1 cellular context compared by ENCODE assay signal in the genomic region with DNA sequence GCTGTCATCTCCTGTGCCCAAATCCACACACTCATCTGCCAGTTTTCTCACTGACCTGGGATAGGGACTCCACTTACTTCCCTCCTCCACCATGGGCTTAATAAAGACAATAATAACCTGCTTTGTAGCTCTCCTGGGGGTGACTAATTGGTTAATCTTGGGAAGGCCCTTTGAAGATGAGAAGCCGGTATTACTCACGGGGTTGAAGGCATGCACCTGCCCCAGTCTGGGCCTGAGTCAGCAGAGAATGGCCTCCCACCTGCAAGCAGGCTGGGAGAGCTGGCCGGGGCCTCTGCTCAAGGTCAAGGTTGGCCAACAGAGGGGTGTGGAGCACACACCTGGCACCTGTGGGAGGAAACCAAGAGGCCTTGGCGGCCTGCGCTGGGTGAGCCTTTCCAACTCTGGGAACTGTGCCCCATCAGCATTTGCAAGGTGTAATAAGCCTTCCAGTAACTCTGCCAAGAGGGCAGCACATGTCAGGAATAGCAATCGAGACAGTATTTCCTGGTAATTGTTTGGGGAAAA.
TF ChIP-seq lines count a peak whose summit lies in the region.

No MANE protein-coding gene starts in this region.

TF ChIP-seq in GM12878, 131 proteins besides CTCF, POLR2A, EP300 and RAD21 (continued from another document and continues in another):
- no peak for TF ChIP-seq NR2C2 (IDR thresholded peaks at IDR 0.05; ENCODE audit: borderline replicate concordance, control insufficient read depth, insufficient read length, low read depth)
- TF ChIP-seq ZZZ3 (IDR thresholded peaks at IDR 0.05; ENCODE audit: control insufficient read depth, insufficient read length, low read depth) = no peak
- peak; percentile 50; the same call in 1 of the 2 replicates for TF ChIP-seq BACH1 (IDR thresholded peaks at IDR 0.05; ENCODE audit: borderline replicate concordance)
- TF ChIP-seq, protein P1, sequence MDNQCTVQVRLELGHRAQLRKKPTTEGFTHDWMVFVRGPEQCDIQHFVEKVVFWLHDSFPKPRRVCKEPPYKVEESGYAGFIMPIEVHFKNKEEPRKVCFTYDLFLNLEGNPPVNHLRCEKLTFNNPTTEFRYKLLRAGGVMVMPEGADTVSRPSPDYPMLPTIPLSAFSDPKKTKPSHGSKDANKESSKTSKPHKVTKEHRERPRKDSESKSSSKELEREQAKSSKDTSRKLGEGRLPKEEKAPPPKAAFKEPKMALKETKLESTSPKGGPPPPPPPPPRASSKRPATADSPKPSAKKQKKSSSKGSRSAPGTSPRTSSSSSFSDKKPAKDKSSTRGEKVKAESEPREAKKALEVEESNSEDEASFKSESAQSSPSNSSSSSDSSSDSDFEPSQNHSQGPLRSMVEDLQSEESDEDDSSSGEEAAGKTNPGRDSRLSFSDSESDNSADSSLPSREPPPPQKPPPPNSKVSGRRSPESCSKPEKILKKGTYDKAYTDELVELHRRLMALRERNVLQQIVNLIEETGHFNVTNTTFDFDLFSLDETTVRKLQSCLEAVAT (IDR thresholded peaks at IDR 0.05) = 0 out of 2 replicates have a peak, but pooled peaks have one; percentile 12
- TF ChIP-seq, protein P2, sequence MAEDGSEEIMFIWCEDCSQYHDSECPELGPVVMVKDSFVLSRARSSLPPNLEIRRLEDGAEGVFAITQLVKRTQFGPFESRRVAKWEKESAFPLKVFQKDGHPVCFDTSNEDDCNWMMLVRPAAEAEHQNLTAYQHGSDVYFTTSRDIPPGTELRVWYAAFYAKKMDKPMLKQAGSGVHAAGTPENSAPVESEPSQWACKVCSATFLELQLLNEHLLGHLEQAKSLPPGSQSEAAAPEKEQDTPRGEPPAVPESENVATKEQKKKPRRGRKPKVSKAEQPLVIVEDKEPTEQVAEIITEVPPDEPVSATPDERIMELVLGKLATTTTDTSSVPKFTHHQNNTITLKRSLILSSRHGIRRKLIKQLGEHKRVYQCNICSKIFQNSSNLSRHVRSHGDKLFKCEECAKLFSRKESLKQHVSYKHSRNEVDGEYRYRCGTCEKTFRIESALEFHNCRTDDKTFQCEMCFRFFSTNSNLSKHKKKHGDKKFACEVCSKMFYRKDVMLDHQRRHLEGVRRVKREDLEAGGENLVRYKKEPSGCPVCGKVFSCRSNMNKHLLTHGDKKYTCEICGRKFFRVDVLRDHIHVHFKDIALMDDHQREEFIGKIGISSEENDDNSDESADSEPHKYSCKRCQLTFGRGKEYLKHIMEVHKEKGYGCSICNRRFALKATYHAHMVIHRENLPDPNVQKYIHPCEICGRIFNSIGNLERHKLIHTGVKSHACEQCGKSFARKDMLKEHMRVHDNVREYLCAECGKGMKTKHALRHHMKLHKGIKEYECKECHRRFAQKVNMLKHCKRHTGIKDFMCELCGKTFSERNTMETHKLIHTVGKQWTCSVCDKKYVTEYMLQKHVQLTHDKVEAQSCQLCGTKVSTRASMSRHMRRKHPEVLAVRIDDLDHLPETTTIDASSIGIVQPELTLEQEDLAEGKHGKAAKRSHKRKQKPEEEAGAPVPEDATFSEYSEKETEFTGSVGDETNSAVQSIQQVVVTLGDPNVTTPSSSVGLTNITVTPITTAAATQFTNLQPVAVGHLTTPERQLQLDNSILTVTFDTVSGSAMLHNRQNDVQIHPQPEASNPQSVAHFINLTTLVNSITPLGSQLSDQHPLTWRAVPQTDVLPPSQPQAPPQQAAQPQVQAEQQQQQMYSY (CRISPR knock-in tag; IDR thresholded peaks at IDR 0.05) = no peak
- TF ChIP-seq, protein P3, sequence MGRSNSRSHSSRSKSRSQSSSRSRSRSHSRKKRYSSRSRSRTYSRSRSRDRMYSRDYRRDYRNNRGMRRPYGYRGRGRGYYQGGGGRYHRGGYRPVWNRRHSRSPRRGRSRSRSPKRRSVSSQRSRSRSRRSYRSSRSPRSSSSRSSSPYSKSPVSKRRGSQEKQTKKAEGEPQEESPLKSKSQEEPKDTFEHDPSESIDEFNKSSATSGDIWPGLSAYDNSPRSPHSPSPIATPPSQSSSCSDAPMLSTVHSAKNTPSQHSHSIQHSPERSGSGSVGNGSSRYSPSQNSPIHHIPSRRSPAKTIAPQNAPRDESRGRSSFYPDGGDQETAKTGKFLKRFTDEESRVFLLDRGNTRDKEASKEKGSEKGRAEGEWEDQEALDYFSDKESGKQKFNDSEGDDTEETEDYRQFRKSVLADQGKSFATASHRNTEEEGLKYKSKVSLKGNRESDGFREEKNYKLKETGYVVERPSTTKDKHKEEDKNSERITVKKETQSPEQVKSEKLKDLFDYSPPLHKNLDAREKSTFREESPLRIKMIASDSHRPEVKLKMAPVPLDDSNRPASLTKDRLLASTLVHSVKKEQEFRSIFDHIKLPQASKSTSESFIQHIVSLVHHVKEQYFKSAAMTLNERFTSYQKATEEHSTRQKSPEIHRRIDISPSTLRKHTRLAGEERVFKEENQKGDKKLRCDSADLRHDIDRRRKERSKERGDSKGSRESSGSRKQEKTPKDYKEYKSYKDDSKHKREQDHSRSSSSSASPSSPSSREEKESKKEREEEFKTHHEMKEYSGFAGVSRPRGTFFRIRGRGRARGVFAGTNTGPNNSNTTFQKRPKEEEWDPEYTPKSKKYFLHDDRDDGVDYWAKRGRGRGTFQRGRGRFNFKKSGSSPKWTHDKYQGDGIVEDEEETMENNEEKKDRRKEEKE (IDR thresholded peaks at IDR 0.05) = no peak
- peak; percentile 65 for TF ChIP-seq MEF2B (IDR thresholded peaks at IDR 0.05; ENCODE audit: partially characterized antibody, poor library complexity, severe bottlenecking)
- TF ChIP-seq ZNF217 (IDR thresholded peaks at IDR 0.05) = no peak
- no peak for TF ChIP-seq ZNF384 (IDR thresholded peaks at IDR 0.05; ENCODE audit: borderline replicate concordance, low read depth, low read length)
- TF ChIP-seq CREB1 (IDR thresholded peaks at IDR 0.05; ENCODE audit: low read depth) = no peak
- TF ChIP-seq SUZ12 (IDR thresholded peaks at IDR 0.05; ENCODE audit: unreplicated experiment) = no peak
- no peak for TF ChIP-seq KDM1A (IDR thresholded peaks at IDR 0.05; ENCODE audit: borderline replicate concordance)
- TF ChIP-seq CBFB (IDR thresholded peaks at IDR 0.05; ENCODE audit: low read depth) = peak; percentile 69
- no peak for TF ChIP-seq ASH2L (IDR thresholded peaks at IDR 0.05; ENCODE audit: borderline replicate concordance, low read depth)
- TF ChIP-seq JUND (IDR thresholded peaks at IDR 0.05; ENCODE audit: low read depth, low read length) = 0 out of 2 replicates have a peak, but pooled peaks have one; percentile 3
- no peak; the same call in 1 of the 2 replicates for TF ChIP-seq ZBED1 (IDR thresholded peaks at IDR 0.05; ENCODE audit: borderline replicate concordance)
- TF ChIP-seq NFXL1 (IDR thresholded peaks at IDR 0.05; ENCODE audit: borderline replicate concordance) = no peak
- no peak for TF ChIP-seq BRCA1 (IDR thresholded peaks at IDR 0.05; ENCODE audit: low read depth, low read length)
- TF ChIP-seq YBX1 (IDR thresholded peaks at IDR 0.05) = no peak
- TF ChIP-seq, protein P4, sequence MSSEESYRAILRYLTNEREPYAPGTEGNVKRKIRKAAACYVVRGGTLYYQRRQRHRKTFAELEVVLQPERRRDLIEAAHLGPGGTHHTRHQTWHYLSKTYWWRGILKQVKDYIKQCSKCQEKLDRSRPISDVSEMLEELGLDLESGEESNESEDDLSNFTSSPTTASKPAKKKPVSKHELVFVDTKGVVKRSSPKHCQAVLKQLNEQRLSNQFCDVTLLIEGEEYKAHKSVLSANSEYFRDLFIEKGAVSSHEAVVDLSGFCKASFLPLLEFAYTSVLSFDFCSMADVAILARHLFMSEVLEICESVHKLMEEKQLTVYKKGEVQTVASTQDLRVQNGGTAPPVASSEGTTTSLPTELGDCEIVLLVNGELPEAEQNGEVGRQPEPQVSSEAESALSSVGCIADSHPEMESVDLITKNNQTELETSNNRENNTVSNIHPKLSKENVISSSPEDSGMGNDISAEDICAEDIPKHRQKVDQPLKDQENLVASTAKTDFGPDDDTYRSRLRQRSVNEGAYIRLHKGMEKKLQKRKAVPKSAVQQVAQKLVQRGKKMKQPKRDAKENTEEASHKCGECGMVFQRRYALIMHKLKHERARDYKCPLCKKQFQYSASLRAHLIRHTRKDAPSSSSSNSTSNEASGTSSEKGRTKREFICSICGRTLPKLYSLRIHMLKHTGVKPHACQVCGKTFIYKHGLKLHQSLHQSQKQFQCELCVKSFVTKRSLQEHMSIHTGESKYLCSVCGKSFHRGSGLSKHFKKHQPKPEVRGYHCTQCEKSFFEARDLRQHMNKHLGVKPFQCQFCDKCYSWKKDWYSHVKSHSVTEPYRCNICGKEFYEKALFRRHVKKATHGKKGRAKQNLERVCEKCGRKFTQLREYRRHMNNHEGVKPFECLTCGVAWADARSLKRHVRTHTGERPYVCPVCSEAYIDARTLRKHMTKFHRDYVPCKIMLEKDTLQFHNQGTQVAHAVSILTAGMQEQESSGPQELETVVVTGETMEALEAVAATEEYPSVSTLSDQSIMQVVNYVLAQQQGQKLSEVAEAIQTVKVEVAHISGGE (CRISPR knock-in tag; IDR thresholded peaks at IDR 0.05) = no peak
- TF ChIP-seq, protein P5, sequence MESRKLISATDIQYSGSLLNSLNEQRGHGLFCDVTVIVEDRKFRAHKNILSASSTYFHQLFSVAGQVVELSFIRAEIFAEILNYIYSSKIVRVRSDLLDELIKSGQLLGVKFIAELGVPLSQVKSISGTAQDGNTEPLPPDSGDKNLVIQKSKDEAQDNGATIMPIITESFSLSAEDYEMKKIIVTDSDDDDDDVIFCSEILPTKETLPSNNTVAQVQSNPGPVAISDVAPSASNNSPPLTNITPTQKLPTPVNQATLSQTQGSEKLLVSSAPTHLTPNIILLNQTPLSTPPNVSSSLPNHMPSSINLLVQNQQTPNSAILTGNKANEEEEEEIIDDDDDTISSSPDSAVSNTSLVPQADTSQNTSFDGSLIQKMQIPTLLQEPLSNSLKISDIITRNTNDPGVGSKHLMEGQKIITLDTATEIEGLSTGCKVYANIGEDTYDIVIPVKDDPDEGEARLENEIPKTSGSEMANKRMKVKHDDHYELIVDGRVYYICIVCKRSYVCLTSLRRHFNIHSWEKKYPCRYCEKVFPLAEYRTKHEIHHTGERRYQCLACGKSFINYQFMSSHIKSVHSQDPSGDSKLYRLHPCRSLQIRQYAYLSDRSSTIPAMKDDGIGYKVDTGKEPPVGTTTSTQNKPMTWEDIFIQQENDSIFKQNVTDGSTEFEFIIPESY (IDR thresholded peaks at IDR 0.05) = no peak
- TF ChIP-seq, protein P6, sequence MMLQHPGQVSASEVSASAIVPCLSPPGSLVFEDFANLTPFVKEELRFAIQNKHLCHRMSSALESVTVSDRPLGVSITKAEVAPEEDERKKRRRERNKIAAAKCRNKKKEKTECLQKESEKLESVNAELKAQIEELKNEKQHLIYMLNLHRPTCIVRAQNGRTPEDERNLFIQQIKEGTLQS (IDR thresholded peaks at IDR 0.05; ENCODE audit: borderline replicate concordance, extremely low read depth, low read depth, low read length) = no peak
- TF ChIP-seq RBBP5 (conservative IDR thresholded peaks at IDR 0.05) = no peak
- TF ChIP-seq SUPT20H (IDR thresholded peaks at IDR 0.05; ENCODE audit: borderline replicate concordance, control insufficient read depth, low read depth, low read length) = no peak
- no peak for TF ChIP-seq CEBPB (IDR thresholded peaks at IDR 0.05; ENCODE audit: borderline replicate concordance in 1 of 2, low read depth in 2 of 2, low read length in 2 of 2)
- no peak for TF ChIP-seq NR2C1 (IDR thresholded peaks at IDR 0.05)
- TF ChIP-seq, protein P7, sequence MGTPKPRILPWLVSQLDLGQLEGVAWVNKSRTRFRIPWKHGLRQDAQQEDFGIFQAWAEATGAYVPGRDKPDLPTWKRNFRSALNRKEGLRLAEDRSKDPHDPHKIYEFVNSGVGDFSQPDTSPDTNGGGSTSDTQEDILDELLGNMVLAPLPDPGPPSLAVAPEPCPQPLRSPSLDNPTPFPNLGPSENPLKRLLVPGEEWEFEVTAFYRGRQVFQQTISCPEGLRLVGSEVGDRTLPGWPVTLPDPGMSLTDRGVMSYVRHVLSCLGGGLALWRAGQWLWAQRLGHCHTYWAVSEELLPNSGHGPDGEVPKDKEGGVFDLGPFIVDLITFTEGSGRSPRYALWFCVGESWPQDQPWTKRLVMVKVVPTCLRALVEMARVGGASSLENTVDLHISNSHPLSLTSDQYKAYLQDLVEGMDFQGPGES (IDR thresholded peaks at IDR 0.05) = no peak
- TF ChIP-seq POU2F2 (IDR thresholded peaks at IDR 0.05; ENCODE audit: borderline replicate concordance, low read depth, low read length) = peak; percentile 67; the same call in 1 of the 3 replicates
- TF ChIP-seq, protein P8, sequence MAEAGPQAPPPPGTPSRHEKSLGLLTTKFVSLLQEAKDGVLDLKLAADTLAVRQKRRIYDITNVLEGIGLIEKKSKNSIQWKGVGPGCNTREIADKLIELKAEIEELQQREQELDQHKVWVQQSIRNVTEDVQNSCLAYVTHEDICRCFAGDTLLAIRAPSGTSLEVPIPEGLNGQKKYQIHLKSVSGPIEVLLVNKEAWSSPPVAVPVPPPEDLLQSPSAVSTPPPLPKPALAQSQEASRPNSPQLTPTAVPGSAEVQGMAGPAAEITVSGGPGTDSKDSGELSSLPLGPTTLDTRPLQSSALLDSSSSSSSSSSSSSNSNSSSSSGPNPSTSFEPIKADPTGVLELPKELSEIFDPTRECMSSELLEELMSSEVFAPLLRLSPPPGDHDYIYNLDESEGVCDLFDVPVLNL (IDR thresholded peaks at IDR 0.05; ENCODE audit: low read depth, low read length) = no peak
- TF ChIP-seq RAD51 (IDR thresholded peaks at IDR 0.05) = no peak
- 0 out of 2 replicates have a peak, but pooled peaks have one; percentile 29 for TF ChIP-seq TBL1XR1 (IDR thresholded peaks at IDR 0.05; ENCODE audit: low read depth, low read length)
- TF ChIP-seq ZNF274 (IDR thresholded peaks at IDR 0.05; ENCODE audit: insufficient read depth, insufficient read length) = no peak
- TF ChIP-seq CREM (IDR thresholded peaks at IDR 0.05; ENCODE audit: low read depth) = peak; percentile 74
- TF ChIP-seq EED (IDR thresholded peaks at IDR 0.05; ENCODE audit: low read depth) = peak; percentile 95
- TF ChIP-seq CBX3 (IDR thresholded peaks at IDR 0.05; ENCODE audit: borderline replicate concordance, low read depth) = no peak
- TF ChIP-seq MTA3 (IDR thresholded peaks at IDR 0.05; ENCODE audit: borderline replicate concordance, low read length) = no peak
- TF ChIP-seq RB1 (IDR thresholded peaks at IDR 0.05; ENCODE audit: borderline replicate concordance) = no peak
- TF ChIP-seq, protein P9, sequence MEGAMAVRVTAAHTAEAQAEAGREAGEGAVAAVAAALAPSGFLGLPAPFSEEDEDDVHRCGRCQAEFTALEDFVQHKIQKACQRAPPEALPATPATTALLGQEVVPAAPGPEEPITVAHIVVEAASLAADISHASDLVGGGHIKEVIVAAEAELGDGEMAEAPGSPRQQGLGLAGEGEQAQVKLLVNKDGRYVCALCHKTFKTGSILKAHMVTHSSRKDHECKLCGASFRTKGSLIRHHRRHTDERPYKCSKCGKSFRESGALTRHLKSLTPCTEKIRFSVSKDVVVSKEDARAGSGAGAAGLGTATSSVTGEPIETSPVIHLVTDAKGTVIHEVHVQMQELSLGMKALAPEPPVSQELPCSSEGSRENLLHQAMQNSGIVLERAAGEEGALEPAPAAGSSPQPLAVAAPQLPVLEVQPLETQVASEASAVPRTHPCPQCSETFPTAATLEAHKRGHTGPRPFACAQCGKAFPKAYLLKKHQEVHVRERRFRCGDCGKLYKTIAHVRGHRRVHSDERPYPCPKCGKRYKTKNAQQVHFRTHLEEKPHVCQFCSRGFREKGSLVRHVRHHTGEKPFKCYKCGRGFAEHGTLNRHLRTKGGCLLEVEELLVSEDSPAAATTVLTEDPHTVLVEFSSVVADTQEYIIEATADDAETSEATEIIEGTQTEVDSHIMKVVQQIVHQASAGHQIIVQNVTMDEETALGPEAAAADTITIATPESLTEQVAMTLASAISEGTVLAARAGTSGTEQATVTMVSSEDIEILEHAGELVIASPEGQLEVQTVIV (IDR thresholded peaks at IDR 0.05; ENCODE audit: borderline replicate concordance, partially characterized antibody) = no peak
